ENCODE assay signal across 14 cellular contexts in the genomic region with DNA sequence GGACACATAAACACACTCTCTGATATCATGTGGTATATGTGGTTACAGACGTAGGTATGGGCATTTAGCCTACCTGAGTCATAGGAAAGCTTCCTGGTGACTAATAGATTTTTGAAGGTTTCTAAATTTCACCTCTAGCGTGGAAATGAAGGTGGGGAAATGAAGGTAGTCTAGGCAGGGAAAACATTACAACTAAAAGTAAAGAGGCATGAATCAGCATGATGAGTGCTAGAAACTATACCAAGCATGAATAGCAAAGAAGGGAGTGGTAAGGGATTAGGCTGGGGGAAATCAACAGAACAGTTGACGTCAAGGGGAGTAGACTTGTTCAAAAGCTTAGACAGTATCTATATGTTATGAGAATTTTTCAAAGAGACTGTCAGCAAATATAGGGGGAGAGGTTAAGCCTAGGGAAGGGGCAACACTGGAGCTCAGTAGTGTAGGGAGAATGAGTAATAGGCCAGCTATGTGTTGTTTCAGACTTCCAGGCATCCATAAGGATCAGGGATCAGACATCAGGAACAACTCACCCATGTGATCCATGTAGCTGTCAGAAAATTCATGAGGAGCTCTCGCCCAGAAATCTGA.
DNase-seq lines count a peak whose midpoint lies in the region; ATAC-seq and TF ChIP-seq lines count a peak whose summit lies in the region.
"Had no signal": no experiment of that assay in that cellular context is flagged by ENCODE, and none has a peak within 500 bp of the region (broad histone marks: within the 10 kb centered on the region; RNA-seq: fewer than 3 reads in every experiment).

No MANE protein-coding gene starts in this region.

- H3K23ac ChIP-seq in IMR-90 (ENCODE audit: low read depth, low read length) = peak overlapping the region; percentile 88; the same call in 1 of the 2 replicates
- no peak overlapping the region for H3K23ac ChIP-seq in mesenchymal stem cell (ENCODE audit: low read length in 2 of 2)

- no peak overlapping the region for H2AFZ ChIP-seq in IMR-90 (replicated peaks; ENCODE audit: low read length, poor library complexity)
- H2AFZ ChIP-seq in mesenchymal stem cell (ENCODE audit: low read depth, low read length) = no peak overlapping the region

- no peaks in the 10 kb centered on the region for H3K9me3 Mint-ChIP-seq in Calu3 (ENCODE audit: low read depth, unreplicated experiment)

- H4K20me1 ChIP-seq in IMR-90 (ENCODE audit: insufficient read depth, low read length) = no peaks in the 10 kb centered on the region

- peak overlapping the region; percentile 99 for H3K27ac Mint-ChIP-seq in Calu3 (ENCODE audit: unreplicated experiment)
- H3K27ac Mint-ChIP-seq: activated T-helper 1 cell treated with anti-CD3 and anti-CD28 coated beads, Interleukin-12 subunit alpha, Interleukin-12 subunit beta, Interleukin-2, Interleukin-4 antibody, amounts not matched to agents 30 ng/mL and 10 ng/mL and 1 ng/mL, durations not matched to agents 14 hours and 24 hours and 36 hours; T-helper 1 cell treated with Interleukin-12 subunit alpha and Interleukin-12 subunit beta and Interleukin-4 antibody, amounts not matched to agents 30 μg/mL and 1 μg/mL, for 36 hours had no signal

- H3K9me3 ChIP-seq in IMR-90 (ENCODE audit: control insufficient read depth, insufficient read depth, low read length) = peaks cover 6% of the 10 kb centered on the region; the same call in 1 of the 2 replicates
- H3K9me3 ChIP-seq in mesenchymal stem cell (ENCODE audit: control insufficient read depth, low read length) = peaks cover 20% of the 10 kb centered on the region
- no peaks in the 10 kb centered on the region for H3K9me3 ChIP-seq in testis

- H3K4me1 ChIP-seq in IMR-90 (ENCODE audit: control insufficient read depth, insufficient read depth, low read length) = peaks cover 4% of the 10 kb centered on the region; the same call in 1 of the 2 replicates
- no peaks in the 10 kb centered on the region for H3K4me1 ChIP-seq in mesenchymal stem cell (ENCODE audit: control insufficient read depth, insufficient read depth, low read depth, low read length)
- no peaks in the 10 kb centered on the region for H3K4me1 ChIP-seq in testis
- H3K4me1 ChIP-seq: stomach had no signal

- peak overlapping the region; percentile 89 for H3K27ac ChIP-seq in IMR-90 (ENCODE audit: insufficient read depth, low read length)
- H3K27ac ChIP-seq in mesenchymal stem cell (ENCODE audit: low read length, poor library complexity, severe bottlenecking) = peak overlapping the region; percentile 99
- H3K27ac ChIP-seq in testis = no peak overlapping the region
- peak overlapping the region in 1 of 2 donors; percentile 51 for H3K27ac ChIP-seq in coronary artery

- DNase-seq in Calu3 (peak; percentile 28), IMR-90 (peak; percentile 91), cardiac fibroblast (ENCODE audit: low read depth in 2 of 2) (peak; percentile 69 to 91), mesenchymal stem cell (peak; percentile 82), testis (no peak), coronary artery (ENCODE audit: low spot score) (no peak), putamen (ENCODE audit: low spot score) (no peak)
- DNase-seq: DND-41; NCI-H510A treated with DMSO at 0.1 percent for 48 hours; stimulated activated CD4-positive, alpha-beta T cell treated with anti-CD3 and anti-CD28 coated beads, Interleukin-12 subunit alpha, Interleukin-12 subunit beta, amount 100 ng/mL, for 4 hours; stomach had no signal

- H3K4me3 Mint-ChIP-seq in Calu3 (ENCODE audit: low read depth, unreplicated experiment) = peak overlapping the region; percentile 29
- H3K4me3 Mint-ChIP-seq: activated T-helper 1 cell treated with anti-CD3 and anti-CD28 coated beads, Interleukin-12 subunit alpha, Interleukin-12 subunit beta, Interleukin-2, Interleukin-4 antibody, amounts not matched to agents 30 ng/mL and 10 ng/mL and 1 ng/mL, durations not matched to agents 14 hours and 24 hours and 36 hours; T-helper 1 cell treated with Interleukin-12 subunit alpha and Interleukin-12 subunit beta and Interleukin-4 antibody, amounts not matched to agents 30 μg/mL and 1 μg/mL, for 36 hours had no signal

- H3K18ac ChIP-seq in IMR-90 (ENCODE audit: low read depth, low read length) = peak overlapping the region; percentile 86; the same call in 1 of the 2 replicates
- H3K18ac ChIP-seq in mesenchymal stem cell (ENCODE audit: low read depth in 1 of 2, low read length in 2 of 2) = no peak overlapping the region

- H3K9ac ChIP-seq in IMR-90 (ENCODE audit: low read depth, low read length) (no peak overlapping the region), mesenchymal stem cell (ENCODE audit: low read length) (peak overlapping the region; percentile 86)

- ATAC-seq in IMR-90 (ENCODE audit: low read depth) (peak; percentile 78), GM21576 (IDR thresholded peaks at IDR 0.05; ENCODE audit: unreplicated experiment) (no peak)

- no peak for TF ChIP-seq RAD21 in IMR-90 (IDR thresholded peaks at IDR 0.05; ENCODE audit: low read length)

- dilution Hi-C loops in IMR-90 (cut with HindIII; ENCODE audit: low sequenced_read_pairs, unreplicated experiment) = no loop called here

- H2AK5ac ChIP-seq in IMR-90 (ENCODE audit: low read depth, low read length) (no peak overlapping the region), mesenchymal stem cell (ENCODE audit: low read length, severe bottlenecking) (no peak overlapping the region)

- H3K4ac ChIP-seq in IMR-90 (ENCODE audit: low read depth, low read length) = peak overlapping the region; percentile 63; the same call in 1 of the 2 replicates
- no peak overlapping the region for H3K4ac ChIP-seq in mesenchymal stem cell (ENCODE audit: low read depth in 1 of 2, low read length in 2 of 2)

- H3K4me1 Mint-ChIP-seq in Calu3 (ENCODE audit: low read depth, unreplicated experiment) = peaks cover 11% of the 10 kb centered on the region

- in situ Hi-C loops in IMR-90 (cut with MboI; ENCODE audit: low sequenced_read_pairs) = no loop called here

- H2BK5ac ChIP-seq in IMR-90 (ENCODE audit: low read depth, low read length, poor library complexity, severe bottlenecking) = peak overlapping the region; percentile 92
- H2BK5ac ChIP-seq in mesenchymal stem cell (ENCODE audit: low read depth, low read length, poor library complexity, severe bottlenecking) = no peak overlapping the region

- no peak overlapping the region for H2BK12ac ChIP-seq in mesenchymal stem cell (ENCODE audit: low read length in 2 of 2)

- no peak overlapping the region for H2AK9ac ChIP-seq in IMR-90 (replicated peaks; ENCODE audit: low read depth, low read length, poor library complexity)

- TF ChIP-seq CTCF in Calu3 (IDR thresholded peaks at IDR 0.05; ENCODE audit: unreplicated experiment) = no peak
- TF ChIP-seq CTCF in IMR-90 (conservative IDR thresholded peaks at IDR 0.05; ENCODE audit: low read depth, low read length) = no peak
- TF ChIP-seq CTCF in cardiac fibroblast (IDR thresholded peaks at IDR 0.05; ENCODE audit: low read depth, low read length) = no peak
- no peak for TF ChIP-seq CTCF in testis (IDR thresholded peaks at IDR 0.05)
- no peak for TF ChIP-seq CTCF in coronary artery (IDR thresholded peaks at IDR 0.05)

- peaks cover 8% of the 10 kb centered on the region for H3K36me3 Mint-ChIP-seq in Calu3 (ENCODE audit: insufficient read depth, unreplicated experiment)

- peak overlapping the region; percentile 79 for H2BK120ac ChIP-seq in IMR-90 (ENCODE audit: low read depth, low read length)
- no peak overlapping the region for H2BK120ac ChIP-seq in mesenchymal stem cell (ENCODE audit: low read depth, low read length)

- H2BK15ac ChIP-seq in IMR-90 (ENCODE audit: low read depth, low read length) (peak overlapping the region; percentile 23; the same call in 1 of the 3 replicates), mesenchymal stem cell (ENCODE audit: low read depth, poor library complexity, severe bottlenecking) (no peak overlapping the region)

- peak overlapping the region; percentile 73 for H2BK20ac ChIP-seq in IMR-90 (ENCODE audit: low read depth, low read length)

- H3K4me2 ChIP-seq in IMR-90 (ENCODE audit: low read depth, low read length) (peak overlapping the region; percentile 77; the same call in 1 of the 2 replicates), mesenchymal stem cell (ENCODE audit: low read length, poor library complexity, severe bottlenecking) (no peak overlapping the region)

- H3K27me3 ChIP-seq in IMR-90 (ENCODE audit: control insufficient read depth, insufficient read depth, low read length) = no peaks in the 10 kb centered on the region; the same call in 1 of the 2 replicates
- no peaks in the 10 kb centered on the region for H3K27me3 ChIP-seq in mesenchymal stem cell (ENCODE audit: control insufficient read depth in 1 of 2, insufficient read depth in 1 of 2, low read length in 2 of 2)
- no peaks in the 10 kb centered on the region for H3K27me3 ChIP-seq in testis
- H3K27me3 ChIP-seq: stomach had no signal

- CTCF ChIA-PET in Calu3 (lab: Charles Lee) = interaction anchor here (0.9 to 1.6 kb wide), 3 partner anchors 35 to 929 kb away, joined by 3 to 4 read pairs (median 3); no protein-coding TSS in a partner anchor
- CTCF ChIA-PET in IMR-90 (lab: Yijun Ruan, JAX) = no interaction called here

- peak overlapping the region; percentile 53 for H4K91ac ChIP-seq in IMR-90 (ENCODE audit: insufficient read depth, low read depth, low read length)
- no peak overlapping the region for H4K91ac ChIP-seq in mesenchymal stem cell (ENCODE audit: low read length)

- H4K5ac ChIP-seq in IMR-90 (ENCODE audit: low read depth, low read length) = peak overlapping the region; percentile 83; the same call in 1 of the 2 replicates

- 17% methylated on average over 1 of the region's 4 CpGs; no CpG with 5 or more reads in 1 of the 2 experiments for WGBS in IMR-90 (ENCODE audit: extremely low coverage in 2 of 2, insufficient read length in 1 of 2), 2 experiments
- 0% methylated on average over 3 of the region's 4 CpGs for WGBS in mesenchymal stem cell
- WGBS in testis, 2 donors = 92% methylated on average over 4 of the region's 4 CpGs

- H3K79me1 ChIP-seq in IMR-90 (ENCODE audit: low read depth in 1 of 2, low read length in 2 of 2) (no peaks in the 10 kb centered on the region; a peak in 1 of 4 replicates), mesenchymal stem cell (replicated peaks; ENCODE audit: low read length, poor library complexity, severe bottlenecking) (no peaks in the 10 kb centered on the region)

- no peaks in the 10 kb centered on the region for H3K36me3 ChIP-seq in IMR-90 (ENCODE audit: control insufficient read depth, insufficient read depth, low read length)
- H3K36me3 ChIP-seq in mesenchymal stem cell (ENCODE audit: control insufficient read depth in 1 of 2, insufficient read depth in 2 of 2, low read depth in 1 of 2, low read length in 2 of 2) = no peaks in the 10 kb centered on the region
- H3K36me3 ChIP-seq in testis (ENCODE audit: low read depth, missing control alignments) = no peaks in the 10 kb centered on the region
- H3K36me3 ChIP-seq: stomach had no signal

- H3K4me3 ChIP-seq in IMR-90 (ENCODE audit: insufficient read depth, low read depth, low read length) (no peak overlapping the region), cardiac fibroblast (replicated peaks in 1 of 2; ENCODE audit: low read depth in 2 of 2, low read length in 2 of 2) (no peak overlapping the region), mesenchymal stem cell (ENCODE audit: insufficient read depth in 1 of 2, low read depth in 1 of 2, low read length in 2 of 2) (peak overlapping the region in 1 of 2 experiments; percentile 9), testis (no peak overlapping the region), coronary artery (no peak overlapping the region)
- H3K4me3 ChIP-seq: stomach had no signal

- H3K27me3 Mint-ChIP-seq in Calu3 (ENCODE audit: unreplicated experiment) = no peaks in the 10 kb centered on the region

- intact Hi-C loops in Calu3 (cut with micrococcal nuclease; ENCODE audit: unreplicated experiment) = loop anchor here (2.0 kb wide), 1 partner anchor 27 kb away; no protein-coding TSS in a partner anchor
- intact Hi-C loops in IMR-90 (cut with micrococcal nuclease) = loop anchor here (1.0 to 2.0 kb wide), 3 partner anchors 77 to 230 kb away; no protein-coding TSS in a partner anchor
- intact Hi-C loops in testis (cut with DNase I; ENCODE audit: low total_unique reads) = no loop called here

- H3K14ac ChIP-seq in IMR-90 (replicated peaks; ENCODE audit: low read depth, low read length) (peak overlapping the region; percentile 56; the same call in 1 of the 2 replicates), mesenchymal stem cell (ENCODE audit: low read length in 2 of 2) (no peak overlapping the region)

- BruUV-seq in Calu3 (replicated peaks; lab: Mats Ljungman, UMichigan) = no TSS peak
- BruUV-seq in IMR-90 (replicated peaks; lab: Mats Ljungman, UMichigan) = no TSS peak

- TF ChIP-seq POLR2A in IMR-90 (IDR thresholded peaks at IDR 0.05; ENCODE audit: low read depth, low read length) = no peak
- TF ChIP-seq POLR2A in testis (IDR thresholded peaks at IDR 0.05) = no peak

- H3K9me1 ChIP-seq in IMR-90 (ENCODE audit: insufficient read depth, low read length) = 0 out of 2 replicates have a peak, but pooled peaks cover 3% of the 10 kb centered on the region

- H4K8ac ChIP-seq in IMR-90 (ENCODE audit: low read depth in 2 of 2, low read length in 2 of 2) = peak overlapping the region; percentile 48 to 75; a peak in 3 of 4 replicates
- H4K8ac ChIP-seq in mesenchymal stem cell (ENCODE audit: low read length) = no peak overlapping the region

- POLR2A ChIA-PET in IMR-90 (lab: Charles Lee; ENCODE audit: unreplicated experiment) = interaction anchor here (0.6 kb wide), 1 partner anchor 35 kb away, joined by 3 read pairs; no protein-coding TSS in a partner anchor

- H3K56ac ChIP-seq in IMR-90 (ENCODE audit: extremely low read depth, insufficient read depth, low read length) = peak overlapping the region; percentile 33; the same call in 1 of the 2 replicates

Comparison
In these comparisons a context has a peak if more than half of its experiments do, and no peak if none do; other contexts are left out.
1. DNase-seq: peak in Calu3 (single experiment), IMR-90 (single experiment), cardiac fibroblast (2 of 2) and mesenchymal stem cell (single experiment); none in testis (single experiment), coronary artery (single experiment) and putamen (single experiment).
2. H3K27ac ChIP-seq: peak in IMR-90 (single experiment) and mesenchymal stem cell (single experiment); none in testis (0 of 2).